ENCODE assay signal across 8 cellular contexts in genomic region chr20:18276821-18277220, GRCh38. TPM values are rescaled to one million over a fixed set of nuclear protein-coding genes. Genes with fewer than 3 reads are reported as not detected.
DNase-seq lines count a peak whose midpoint lies in the region; ATAC-seq and TF ChIP-seq lines count a peak whose summit lies in the region.

No MANE protein-coding gene starts in this region.

- in situ Hi-C loops in astrocyte of the spinal cord (cut with HindIII; ENCODE audit: low sequenced_read_pairs) = no loop called here

- no peak overlapping the region for H3K4me3 Mint-ChIP-seq in CD14-positive monocyte

- ATAC-seq in GM21515 (IDR thresholded peaks at IDR 0.05; ENCODE audit: unreplicated experiment) = peak; percentile 74
- no peak for ATAC-seq in HG03025 (IDR thresholded peaks at IDR 0.05; ENCODE audit: low FRiP score, unreplicated experiment)

- H3K4me3 ChIP-seq in astrocyte of the spinal cord (ENCODE audit: low read depth, low read length) = no peak overlapping the region

- H3K27me3 Mint-ChIP-seq in CD14-positive monocyte (ENCODE audit: low read depth in 3 of 3) = peaks cover 9 to 24% (median 14%) of the 10 kb centered on the region in 3 donors

- no peak overlapping the region for H3K27ac Mint-ChIP-seq in CD14-positive monocyte

- H3K4me1 Mint-ChIP-seq in CD14-positive monocyte = peaks cover 13% of the 10 kb centered on the region

- TF ChIP-seq CTCF in CD14-positive monocyte (IDR thresholded peaks at IDR 0.05) (peak; percentile 70), astrocyte of the spinal cord (IDR thresholded peaks at IDR 0.05; ENCODE audit: low read depth, low read length) (peak; percentile 97)

- H3K9me3 Mint-ChIP-seq in CD14-positive monocyte = peaks cover 0 to 2% (median 0%) of the 10 kb centered on the region in 7 donors

- intact Hi-C loops in CD14-positive monocyte (cut with micrococcal nuclease) = loop anchor here in 1 of 2 donors (10.0 kb wide), 1 partner anchor 772 kb away; no protein-coding TSS in a partner anchor

- DNase-seq in CD14-positive monocyte (ENCODE audit: low spot score) = peak; percentile 48
- DNase-seq in NCI-H1694 (lab: John Stamatoyannopoulos, UW) = peak; percentile 52
- DNase-seq in T-helper 22 cell (ENCODE audit: low read depth) = peak; percentile 8
- DNase-seq in astrocyte of the spinal cord (ENCODE audit: low read depth, low spot score) = peak; percentile 68
- peak; percentile 69 for DNase-seq in iPS DF 4.7 (ENCODE audit: extremely low read depth, low spot score)
- DNase-seq in smooth muscle cell of the brain vasculature (ENCODE audit: low read depth, low spot score) = peak; percentile 44

- no peaks in the 10 kb centered on the region for H3K36me3 Mint-ChIP-seq in CD14-positive monocyte

RNA-seq across cellular contexts. Expression of gene ZNF133, which starts 11.5 kb away (rescaled TPM):
- 1 to 10 TPM; 1.7 to 3.4 TPM for polyA plus RNA-seq in CD14-positive monocyte

Comparison
In these comparisons a context has a peak if more than half of its experiments do, and no peak if none do; other contexts are left out.
1. DNase-seq: peak in every context shown above with its lines; median percentile 69 in iPS DF 4.7; 68 in astrocyte of the spinal cord; 52 in NCI-H1694; 48 in CD14-positive monocyte; 44 in smooth muscle cell of the brain vasculature; 8 in T-helper 22 cell.